8 cellular contexts compared by ENCODE assay signal in the genomic region with DNA sequence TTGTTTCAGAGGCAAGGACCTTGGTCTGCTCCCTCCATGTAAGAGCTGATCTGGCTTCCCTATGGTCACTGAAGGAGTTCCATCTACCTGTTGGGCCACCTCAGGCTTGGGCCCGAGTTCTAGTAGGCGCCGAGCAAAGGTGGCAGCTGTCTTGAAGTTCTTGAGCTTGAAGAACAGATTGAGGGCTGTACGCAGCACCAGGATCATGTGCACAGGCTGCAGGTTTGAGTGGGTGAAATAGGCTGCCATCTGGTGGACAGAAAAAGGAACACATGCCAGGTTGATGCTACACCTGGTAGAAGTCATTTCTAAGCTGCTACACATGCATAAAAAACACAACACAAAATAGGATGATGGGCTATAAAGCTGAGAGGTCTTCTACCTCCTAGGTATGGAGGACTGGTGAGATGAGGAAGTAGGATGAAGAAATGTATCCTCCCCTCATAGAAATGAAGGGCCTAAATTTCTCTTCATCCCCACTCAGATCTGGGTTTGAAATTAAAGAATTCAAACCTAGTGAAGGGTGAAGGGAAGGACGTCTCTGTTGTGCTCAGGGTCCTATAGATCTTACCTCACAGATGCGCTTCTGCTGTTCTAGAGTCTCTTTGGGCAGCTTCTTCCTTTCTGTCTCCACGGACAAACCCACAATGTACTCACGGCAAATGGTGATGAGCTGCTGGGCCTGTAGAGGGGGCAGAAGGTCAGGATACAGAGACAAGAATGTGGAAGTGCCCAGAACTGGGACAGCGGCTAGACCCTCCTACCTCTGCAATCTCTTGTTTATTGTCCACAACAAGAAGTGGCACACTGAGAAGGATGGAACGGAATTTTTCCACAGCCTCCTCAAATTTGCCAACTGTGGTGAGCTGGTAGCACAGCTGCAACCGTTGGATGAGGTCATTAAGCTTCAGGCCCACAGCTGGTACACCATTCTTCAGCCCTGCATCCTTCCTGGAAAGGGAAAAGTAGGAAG. TPM values are rescaled to one million over a fixed set of nuclear protein-coding genes. Genes with fewer than 3 reads are reported as not detected.
DNase-seq lines count a peak whose midpoint lies in the region; ATAC-seq, FAIRE-seq and TF ChIP-seq lines count a peak whose summit lies in the region.

No MANE protein-coding gene starts in this region.

- peaks cover 0 to 23% (median 0%) of the 10 kb centered on the region in 4 donors for H3K4me1 ChIP-seq in right lobe of liver

- no peaks in the 10 kb centered on the region for H3K27me3 ChIP-seq in right lobe of liver

- TF ChIP-seq CTCF in right lobe of liver (IDR thresholded peaks at IDR 0.05), result peak; percentile 75 to 88 (median 82)

- 26% methylated on average over 11 of the region's 11 CpGs for WGBS in right lobe of liver (ENCODE audit: insufficient coverage, low coverage, low lambda C conversion rate, missing lambda C conversion rate)

- ATAC-seq in HG03378 (IDR thresholded peaks at IDR 0.05; ENCODE audit: unreplicated experiment), result peak; percentile 78
- ATAC-seq in right lobe of liver, result peak; percentile 84 to 89 (median 86)
- no peak for ATAC-seq in HG03457 (IDR thresholded peaks at IDR 0.05; ENCODE audit: unreplicated experiment)

- H3K27ac ChIP-seq in right lobe of liver, result peak overlapping the region in 1 of 3 donors; percentile 5

- DNase-seq in GM12891 (ENCODE audit: insufficient read length, low spot score) (peak; percentile 37), NCI-H526 treated with DMSO at 0.1 percent for 48 hours (lab: John Stamatoyannopoulos, UW) (peak; percentile 74), dedifferentiated amniotic fluid mesenchymal stem cell (ENCODE audit: extremely low spot score) (peak; percentile 45), right lobe of liver (peak; percentile 31 to 67 (median 57))
- peak; percentile 59 for DNase-seq in activated CD4-positive, alpha-beta T cell treated with anti-CD3 and anti-CD28 coated beads, Interleukin-2, amount 50 U/mL, for 1 hour
- DNase-seq in stimulated activated CD4-positive, alpha-beta T cell treated with anti-CD3 and anti-CD28 coated beads, TNF-alpha, amount 100 ng/mL, for 4 hours (ENCODE audit: low read depth in 3 of 3), result peak in 2 of 3 experiments; percentile 31 to 52

- H3K36me3 ChIP-seq in right lobe of liver, result peaks cover 18 to 85% (median 47%) of the 10 kb centered on the region in 4 donors

- peak; percentile 98 for FAIRE-seq in GM12891 (lab: Jason Lieb, UNC)

- no peak overlapping the region for H3K4me3 ChIP-seq in right lobe of liver

- H3K9me3 ChIP-seq in right lobe of liver, result no peaks in the 10 kb centered on the region

- intact Hi-C loops in right lobe of liver (cut with DNase I), result loop anchor here in 1 of 2 donors (5.0 kb wide), 1 partner anchor 99 kb away; the partner anchor contains the start of gene CASQ1

- TF ChIP-seq POLR2A in GM12891 (IDR thresholded peaks at IDR 0.05; ENCODE audit: low read depth, low read length) (no peak), right lobe of liver (IDR thresholded peaks at IDR 0.05) (no peak)

TF ChIP-seq in GM12891, 5 proteins besides CTCF, POLR2A, EP300 and RAD21:
- TF ChIP-seq TAF1 (IDR thresholded peaks at IDR 0.05; ENCODE audit: low read depth, low read length) (no peak), PAX5 (IDR thresholded peaks at IDR 0.05; ENCODE audit: insufficient read depth, low read length, severe bottlenecking) (no peak), POU2F2 (IDR thresholded peaks at IDR 0.05; ENCODE audit: low read depth, low read length) (0 out of 2 replicates have a peak, but pooled peaks have one; percentile 32)

RNA-seq across cellular contexts. Expression of gene PEX19, which starts 6.6 kb away (rescaled TPM):
- 21.8 TPM for polyA plus RNA-seq in GM12891 (2012; ENCODE audit: low read depth, missing spikeins)
- 10 to 100 TPM; 55.8 to 96.2 (median 84.1) TPM for total RNA-seq in right lobe of liver

RNA-seq across cellular contexts. Expression of gene DCAF8, which starts 29.2 kb away (rescaled TPM):
- polyA plus RNA-seq in GM12891 (2012; ENCODE audit: low read depth, missing spikeins), result 69.5 TPM
- total RNA-seq in right lobe of liver, result 100 to 1,000 TPM in 4 of 6 experiments, 10 to 100 TPM in 2; 80.2 to 137 (median 110) TPM

RNA-seq across cellular contexts. Expression of gene COPA, which starts 51.5 kb away (rescaled TPM):
- 78.7 TPM for polyA plus RNA-seq in GM12891 (2012; ENCODE audit: low read depth, missing spikeins)
- total RNA-seq in right lobe of liver, result 100 to 1,000 TPM in 4 of 6 experiments, 10 to 100 TPM in 2; 75.5 to 109 (median 103) TPM

RNA-seq across cellular contexts. Expression of gene NCSTN, which starts 51.6 kb away (rescaled TPM):
- polyA plus RNA-seq in GM12891 (2012; ENCODE audit: low read depth, missing spikeins), result 48.4 TPM
- 10 to 100 TPM; 31.1 to 45.7 (median 39.0) TPM for total RNA-seq in right lobe of liver
